27 cellular contexts compared by ENCODE assay signal in genomic region chr17:8800656-8801055, GRCh38. TPM values are rescaled to one million over a fixed set of nuclear protein-coding genes. Genes with fewer than 3 reads are reported as not detected.
A peak's percentile ranks its signal among the peaks of the same experiment; 100 is the strongest.
DNase-seq lines count a peak whose midpoint lies in the region; TF ChIP-seq lines count a peak whose summit lies in the region.
"Had no signal": no experiment of that assay in that cellular context is flagged by ENCODE, and none has a peak within 500 bp of the region (broad histone marks: within the 10 kb centered on the region; RNA-seq: fewer than 3 reads in every experiment).

No MANE protein-coding gene starts in this region.

- no peak overlapping the region for H3K56ac ChIP-seq in H9 (ENCODE audit: insufficient read length, low read depth, low read length)

- H3K9ac ChIP-seq in mammary epithelial cell (ENCODE audit: insufficient read depth, low read length) (no peak overlapping the region), H9 (ENCODE audit: extremely low read depth, insufficient read length, low read length) (no peak overlapping the region)

- H4K91ac ChIP-seq in H9 (ENCODE audit: insufficient read length, low read depth, low read length): no peak overlapping the region

- H3K4me1 ChIP-seq in mammary epithelial cell (ENCODE audit: insufficient read depth, low read length): peaks cover 10% of the 10 kb centered on the region
- H3K4me1 ChIP-seq in H9 (ENCODE audit: insufficient read depth, low read length): no peaks in the 10 kb centered on the region
- H3K4me1 ChIP-seq: A549, HAP-1 had no signal

- H3K23ac ChIP-seq in H9 (ENCODE audit: insufficient read length, low read depth, low read length): no peak overlapping the region

- WGBS in mammary epithelial cell (ENCODE audit: low coverage, missing lambda C conversion rate): 68% methylated on average over 2 of the region's 2 CpGs
- no CpG with 5 or more reads among the region's 2 CpGs for WGBS in H9 (ENCODE audit: extremely low coverage, insufficient read length, low lambda C conversion rate)

- H3K36me3 Mint-ChIP-seq in MCF 10A (ENCODE audit: insufficient read depth, unreplicated experiment) (no peaks in the 10 kb centered on the region), H9 (ENCODE audit: insufficient read depth in 1 of 3, low read depth in 3 of 3) (no peaks in the 10 kb centered on the region), osteocyte (ENCODE audit: unreplicated experiment) (no peaks in the 10 kb centered on the region)
- H3K36me3 Mint-ChIP-seq: CD4-positive, alpha-beta memory T cell had no signal

- no peak overlapping the region for H3K14ac ChIP-seq in H9 (ENCODE audit: insufficient read depth, low read length)

- CTCF ChIA-PET in mammary epithelial cell (lab: Charles Lee; ENCODE audit: low non-redundant PET) (no interaction called here), MCF 10A (lab: Yijun Ruan, JAX) (interaction anchor here (0.8 to 1.9 kb wide), 2 partner anchors 15 to 48 kb away, joined by 3 to 15 read pairs; no protein-coding TSS in a partner anchor)

- H3K27me3 Mint-ChIP-seq in MCF 10A (ENCODE audit: insufficient read depth, unreplicated experiment) (no peaks in the 10 kb centered on the region), H9 (ENCODE audit: low read depth) (peaks cover 1% of the 10 kb centered on the region), osteocyte (ENCODE audit: unreplicated experiment) (peaks cover 2% of the 10 kb centered on the region)

- H3K4me1 Mint-ChIP-seq in MCF 10A (ENCODE audit: insufficient read depth, unreplicated experiment) (no peaks in the 10 kb centered on the region), H9 (peaks cover 24 to 39% of the 10 kb centered on the region in 2 experiments), osteocyte (ENCODE audit: unreplicated experiment) (peaks cover 11% of the 10 kb centered on the region)
- H3K4me1 Mint-ChIP-seq: CD4-positive, alpha-beta memory T cell had no signal

- no peak overlapping the region for H3T11ph ChIP-seq in H9 (ENCODE audit: low read length)

- in situ Hi-C loops in mammary epithelial cell (cut with MboI; ENCODE audit: low sequenced_read_pairs in 2 of 2): no loop called here

- no peak overlapping the region for H3K27ac ChIP-seq in mammary epithelial cell (ENCODE audit: insufficient read depth, low read depth, low read length)
- H3K27ac ChIP-seq in H9 (ENCODE audit: insufficient read length, low read depth, low read length): no peak overlapping the region
- H3K27ac ChIP-seq: A549 had no signal

- no peak overlapping the region for H2AFZ ChIP-seq in mammary epithelial cell (ENCODE audit: low read depth, low read length)
- H2AFZ ChIP-seq in H9 (ENCODE audit: low read length): no peak overlapping the region

- no peaks in the 10 kb centered on the region for H3K9me3 ChIP-seq in mammary epithelial cell (replicated peaks; ENCODE audit: insufficient read depth, low read length)
- no peaks in the 10 kb centered on the region for H3K9me3 ChIP-seq in H9 (ENCODE audit: control insufficient read depth, low read depth, low read length)
- H3K9me3 ChIP-seq: A549, HAP-1 had no signal

- H3K18ac ChIP-seq in H9 (ENCODE audit: insufficient read length, low read depth, low read length): no peak overlapping the region

- H2BK5ac ChIP-seq in H9 (ENCODE audit: insufficient read length, low read length): no peak overlapping the region

- H2BK15ac ChIP-seq in H9 (ENCODE audit: low read depth, low read length): no peak overlapping the region

- H3K27me3 ChIP-seq in mammary epithelial cell (ENCODE audit: insufficient read depth, low read length) (peaks cover 4% of the 10 kb centered on the region), H9 (ENCODE audit: insufficient read depth, low read length) (no peaks in the 10 kb centered on the region)

- no peak for TF ChIP-seq CTCF in mammary epithelial cell (conservative IDR thresholded peaks at IDR 0.05 in 1 of 2, IDR thresholded peaks at IDR 0.05 in 1 of 2; ENCODE audit: extremely low read depth in 1 of 2, insufficient read depth in 1 of 2, low read depth in 1 of 2, low read length in 2 of 2)
- no peak for TF ChIP-seq CTCF in MCF 10A (IDR thresholded peaks at IDR 0.05; ENCODE audit: unreplicated experiment)
- TF ChIP-seq CTCF in H9 (conservative IDR thresholded peaks at IDR 0.05): no peak
- no peak for TF ChIP-seq CTCF in epithelial cell of esophagus (IDR thresholded peaks at IDR 0.05; ENCODE audit: insufficient read depth, low read depth, low read length, missing control alignments)
- TF ChIP-seq CTCF in osteocyte (IDR thresholded peaks at IDR 0.05): no peak

- dilution Hi-C loops in mammary epithelial cell (cut with HindIII; ENCODE audit: low sequenced_read_pairs): no loop called here

- no peaks in the 10 kb centered on the region for H3K23me2 ChIP-seq in H9 (ENCODE audit: insufficient read length, low read depth, low read length, poor library complexity, severe bottlenecking)

- no peaks in the 10 kb centered on the region for H3K79me2 ChIP-seq in mammary epithelial cell (ENCODE audit: insufficient read depth, low read length)
- H3K79me2 ChIP-seq in H9 (ENCODE audit: insufficient read depth, low read length): no peaks in the 10 kb centered on the region

- BruUV-seq in mammary epithelial cell (replicated peaks; lab: Mats Ljungman, UMichigan) (no TSS peak), MCF 10A (replicated peaks; lab: Mats Ljungman, UMichigan) (no TSS peak)

- H3K4me3 Mint-ChIP-seq in MCF 10A (ENCODE audit: unreplicated experiment): no peak overlapping the region
- no peak overlapping the region for H3K4me3 Mint-ChIP-seq in H9
- H3K4me3 Mint-ChIP-seq in osteocyte (ENCODE audit: unreplicated experiment): no peak overlapping the region
- H3K4me3 Mint-ChIP-seq: CD4-positive, alpha-beta memory T cell; HFFc6 had no signal

- no peak overlapping the region for H3K27ac Mint-ChIP-seq in MCF 10A (ENCODE audit: low read depth, unreplicated experiment)
- H3K27ac Mint-ChIP-seq in H9: no peak overlapping the region
- no peak overlapping the region for H3K27ac Mint-ChIP-seq in osteocyte (ENCODE audit: unreplicated experiment)
- H3K27ac Mint-ChIP-seq: GM23338, HFFc6 had no signal

- intact Hi-C loops in mammary epithelial cell (cut with micrococcal nuclease): loop anchor here (5.0 kb wide), 2 partner anchors 42 to 197 kb away; no protein-coding TSS in a partner anchor
- intact Hi-C loops in MCF 10A (cut with micrococcal nuclease): no loop called here

- no peak overlapping the region for H4K8ac ChIP-seq in H9 (replicated peaks; ENCODE audit: insufficient read length, low read depth, low read length)

- H4K20me1 ChIP-seq in mammary epithelial cell (ENCODE audit: insufficient read depth, low read length) (no peaks in the 10 kb centered on the region), H9 (ENCODE audit: control insufficient read depth, insufficient read depth, insufficient read length) (no peaks in the 10 kb centered on the region)

- no peak overlapping the region for H3K4ac ChIP-seq in H9 (ENCODE audit: low read depth, low read length)

- DNase-seq in mammary epithelial cell (peak; percentile 23), MCF 10A (ENCODE audit: unreplicated experiment) (no peak), H9 (peak; percentile 12), epithelial cell of esophagus (ENCODE audit: low read depth) (peak; percentile 9), osteocyte (ENCODE audit: extremely low spot score, unreplicated experiment) (peak; percentile 36), NK-92 (lab: John Stamatoyannopoulos, UW; ENCODE audit: unreplicated experiment) (no peak), dedifferentiated amniotic fluid mesenchymal stem cell (ENCODE audit: extremely low spot score) (no peak), nucleus accumbens (lab: John Stamatoyannopoulos, UW) (no peak)
- DNase-seq: 8988T; ACHN; AML-193; C1 segment of cervical spinal cord; Calu3; CD4-positive, alpha-beta memory T cell; COR-L47; DMS53; DMS79 treated with DMSO at 0.1 percent for 48 hours; GF-D8; HFFc6 had no signal

- no peak overlapping the region for H4K5ac ChIP-seq in H9 (ENCODE audit: insufficient read length, low read depth, low read length)

- H2BK120ac ChIP-seq in H9 (ENCODE audit: low read depth, low read length, poor library complexity, severe bottlenecking): no peak overlapping the region

- POLR2A ChIA-PET in MCF 10A (lab: Yijun Ruan, JAX): no interaction called here

- H2AK5ac ChIP-seq in H9 (ENCODE audit: insufficient read length, low read length): no peak overlapping the region

- no peaks in the 10 kb centered on the region for H3K36me3 ChIP-seq in mammary epithelial cell (ENCODE audit: insufficient read depth, low read length)
- H3K36me3 ChIP-seq: HAP-1 had no signal

- H3K4me2 ChIP-seq in mammary epithelial cell (ENCODE audit: insufficient read depth, low read depth, low read length) (no peak overlapping the region), H9 (ENCODE audit: insufficient read depth, insufficient read length, low read length) (no peak overlapping the region)
- H3K4me2 ChIP-seq: A549, GM23338 had no signal

- H3K9me3 Mint-ChIP-seq in MCF 10A (ENCODE audit: unreplicated experiment) (no peaks in the 10 kb centered on the region), H9 (no peaks in the 10 kb centered on the region), osteocyte (ENCODE audit: unreplicated experiment) (no peaks in the 10 kb centered on the region)
- H3K9me3 Mint-ChIP-seq: CD4-positive, alpha-beta memory T cell; GM23338; HFFc6 had no signal

- no peak overlapping the region for H2BK20ac ChIP-seq in H9 (ENCODE audit: low read depth, low read length, poor library complexity, severe bottlenecking)

- no peak overlapping the region for H3K4me3 ChIP-seq in mammary epithelial cell (replicated peaks in 1 of 3; ENCODE audit: insufficient read depth in 1 of 3, low read depth in 2 of 3, low read length in 3 of 3)
- no peak overlapping the region for H3K4me3 ChIP-seq in epithelial cell of esophagus (ENCODE audit: low read length)
- H3K4me3 ChIP-seq: A549, GM12878, GM23338, HAP-1 had no signal

- H3K79me1 ChIP-seq in H9 (ENCODE audit: insufficient read depth, low read depth, low read length, poor library complexity, severe bottlenecking): no peaks in the 10 kb centered on the region

- H2BK12ac ChIP-seq in H9 (ENCODE audit: insufficient read length, low read depth, low read length): no peak overlapping the region

RNA-seq across cellular contexts. Expression of gene MFSD6L, which starts 1.5 kb away (rescaled TPM):
- total RNA-seq in mammary epithelial cell (not detected), MCF 10A (2022) (not detected in 2 replicates), H9 (2021) (2.1 TPM in 2 replicates), osteocyte (not detected in 2 replicates)
- polyA plus RNA-seq in mammary epithelial cell: 0.02 TPM
- not detected for polyA minus RNA-seq in mammary epithelial cell
- total RNA-seq: CD4-positive, alpha-beta memory T cell; Daoy; G401; H4; HFFc6 had no signal
- polyA plus RNA-seq: A549, BJ had no signal

RNA-seq across cellular contexts. Expression of gene SPDYE4, which starts 42.3 kb away (rescaled TPM):
- total RNA-seq in mammary epithelial cell (not detected), MCF 10A (2022) (not detected in 2 replicates), H9 (2021) (not detected in 2 replicates), osteocyte (not detected in 2 replicates)
- not detected for polyA plus RNA-seq in mammary epithelial cell
- not detected for polyA minus RNA-seq in mammary epithelial cell
- total RNA-seq: Calu3; CD4-positive, alpha-beta memory T cell; Daoy; G401; GM12878; GM23338; H4; HFFc6 had no signal
- polyA plus RNA-seq: A549; BJ; CD4-positive, alpha-beta memory T cell; GM23338 had no signal

RNA-seq across cellular contexts. Expression of gene CCDC42, which starts 56.0 kb away (rescaled TPM):
- total RNA-seq in mammary epithelial cell (not detected), MCF 10A (2022) (not detected in 2 replicates), H9 (2021) (not detected in 2 replicates), osteocyte (not detected in 2 replicates)
- not detected for polyA plus RNA-seq in mammary epithelial cell
- not detected for polyA minus RNA-seq in mammary epithelial cell
- total RNA-seq: Calu3, Daoy, G401, GM23338, HFFc6 had no signal
- polyA plus RNA-seq: A549; BJ; CD4-positive, alpha-beta memory T cell; GM23338 had no signal

Comparison
In these comparisons a context has a peak if more than half of its experiments do, and no peak if none do; other contexts are left out.
1. DNase-seq: peak in mammary epithelial cell (single experiment), H9 (single experiment), epithelial cell of esophagus (single experiment) and osteocyte (single experiment); none in MCF 10A (single experiment), NK-92 (single experiment), dedifferentiated amniotic fluid mesenchymal stem cell (single experiment) and nucleus accumbens (0 of 56).